In the genomic region with DNA sequence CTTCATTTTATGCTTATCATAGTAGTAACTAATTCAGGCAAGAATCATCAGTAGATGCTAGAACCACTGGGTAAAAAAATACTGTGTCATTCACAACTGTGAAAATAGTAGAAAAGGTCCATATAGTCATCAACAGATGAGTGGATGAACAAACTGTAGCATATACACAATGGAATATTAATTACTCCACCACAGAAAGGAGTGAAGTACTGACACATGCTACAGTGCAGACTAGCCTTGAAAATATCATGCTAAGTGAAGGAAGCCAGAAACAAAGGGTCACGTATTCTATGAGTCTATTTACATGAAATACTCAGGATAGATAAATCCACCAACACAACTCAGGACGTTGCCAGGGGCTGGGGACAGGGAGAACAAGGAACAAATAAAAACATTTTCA, we compare ENCODE assay signal across 1 cellular context.
TF ChIP-seq lines count a peak whose summit lies in the region.

No MANE protein-coding gene starts in this region.

TF ChIP-seq in SK-N-SH treated with all-trans-retinoic acid at 6 μM for 48 hours, 23 proteins besides CTCF, POLR2A, EP300 and RAD21 (continued from another document):
- TF ChIP-seq, protein P1, sequence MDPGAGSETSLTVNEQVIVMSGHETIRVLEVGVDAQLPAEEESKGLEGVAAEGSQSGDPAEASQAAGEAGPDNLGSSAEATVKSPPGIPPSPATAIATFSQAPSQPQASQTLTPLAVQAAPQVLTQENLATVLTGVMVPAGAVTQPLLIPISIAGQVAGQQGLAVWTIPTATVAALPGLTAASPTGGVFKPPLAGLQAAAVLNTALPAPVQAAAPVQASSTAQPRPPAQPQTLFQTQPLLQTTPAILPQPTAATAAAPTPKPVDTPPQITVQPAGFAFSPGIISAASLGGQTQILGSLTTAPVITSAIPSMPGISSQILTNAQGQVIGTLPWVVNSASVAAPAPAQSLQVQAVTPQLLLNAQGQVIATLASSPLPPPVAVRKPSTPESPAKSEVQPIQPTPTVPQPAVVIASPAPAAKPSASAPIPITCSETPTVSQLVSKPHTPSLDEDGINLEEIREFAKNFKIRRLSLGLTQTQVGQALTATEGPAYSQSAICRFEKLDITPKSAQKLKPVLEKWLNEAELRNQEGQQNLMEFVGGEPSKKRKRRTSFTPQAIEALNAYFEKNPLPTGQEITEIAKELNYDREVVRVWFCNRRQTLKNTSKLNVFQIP (CRISPR knock-in tag; IDR thresholded peaks at IDR 0.05; ENCODE audit: borderline replicate concordance, low read depth), result no peak
- TF ChIP-seq ZNF8 (CRISPR knock-in tag; IDR thresholded peaks at IDR 0.05), result no peak
- TF ChIP-seq, protein P2, sequence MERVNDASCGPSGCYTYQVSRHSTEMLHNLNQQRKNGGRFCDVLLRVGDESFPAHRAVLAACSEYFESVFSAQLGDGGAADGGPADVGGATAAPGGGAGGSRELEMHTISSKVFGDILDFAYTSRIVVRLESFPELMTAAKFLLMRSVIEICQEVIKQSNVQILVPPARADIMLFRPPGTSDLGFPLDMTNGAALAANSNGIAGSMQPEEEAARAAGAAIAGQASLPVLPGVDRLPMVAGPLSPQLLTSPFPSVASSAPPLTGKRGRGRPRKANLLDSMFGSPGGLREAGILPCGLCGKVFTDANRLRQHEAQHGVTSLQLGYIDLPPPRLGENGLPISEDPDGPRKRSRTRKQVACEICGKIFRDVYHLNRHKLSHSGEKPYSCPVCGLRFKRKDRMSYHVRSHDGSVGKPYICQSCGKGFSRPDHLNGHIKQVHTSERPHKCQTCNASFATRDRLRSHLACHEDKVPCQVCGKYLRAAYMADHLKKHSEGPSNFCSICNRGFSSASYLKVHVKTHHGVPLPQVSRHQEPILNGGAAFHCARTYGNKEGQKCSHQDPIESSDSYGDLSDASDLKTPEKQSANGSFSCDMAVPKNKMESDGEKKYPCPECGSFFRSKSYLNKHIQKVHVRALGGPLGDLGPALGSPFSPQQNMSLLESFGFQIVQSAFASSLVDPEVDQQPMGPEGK (CRISPR knock-in tag; IDR thresholded peaks at IDR 0.05; ENCODE audit: borderline replicate concordance), result no peak
TF ChIP-seq in SK-N-SH treated with all-trans-retinoic acid at 6 μM for 48 hours: peak in this region for 0.
